In the genomic region with DNA sequence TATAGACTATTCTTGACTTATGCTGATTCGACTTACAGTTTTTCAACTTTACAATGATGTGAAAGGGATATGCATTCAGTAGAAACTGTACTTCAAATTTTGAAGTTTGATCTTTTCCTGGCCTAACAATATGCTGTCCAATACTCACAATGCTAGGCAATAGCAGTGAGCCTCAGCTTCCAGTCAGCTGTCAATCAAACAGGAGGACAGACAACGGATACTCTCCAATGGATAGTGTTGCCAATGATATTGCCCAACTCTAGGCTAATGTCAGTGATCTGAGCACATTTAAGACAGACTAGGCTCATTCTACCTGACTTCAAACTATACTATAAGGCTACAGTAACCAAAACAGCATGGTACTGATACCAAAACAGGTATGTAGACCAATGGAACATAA, we compare ENCODE assay signal across 8 cellular contexts.
"Had no signal": no experiment of that assay in that cellular context is flagged by ENCODE, and none has a peak within 500 bp of the region (broad histone marks: within the 10 kb centered on the region; RNA-seq: fewer than 3 reads in every experiment).

No MANE protein-coding gene starts in this region.

- H3K27ac ChIP-seq: HL-60, KMS-11 had no signal

- H3K27ac Mint-ChIP-seq: IgD-negative memory B cell had no signal

- H3K4me2 ChIP-seq: KMS-11 had no signal

- H3K9ac ChIP-seq: KMS-11 had no signal

- DNase-seq: IMR-90, Karpas-422, KBM-7, KG1 had no signal

- FAIRE-seq: HTR-8/SVneo had no signal

- H3K27me3 Mint-ChIP-seq: IgD-negative memory B cell had no signal
